ENCODE assay signal across 2 cellular contexts in genomic region chr22:48369789-48370507, GRCh38.
TF ChIP-seq lines count a peak whose summit lies in the region.

No MANE protein-coding gene starts in this region.

TF ChIP-seq in A549, 52 proteins besides CTCF, POLR2A, EP300 and RAD21 (continued from another document):
- TF ChIP-seq BCL3 (IDR thresholded peaks at IDR 0.05) = peak; percentile 87
- TF ChIP-seq PBX3 (IDR thresholded peaks at IDR 0.05) = peak; percentile 71; the same call in 1 of the 2 replicates
- no peak for TF ChIP-seq MYC (IDR thresholded peaks at IDR 0.05; ENCODE audit: borderline replicate concordance, low read length)
- TF ChIP-seq ATOH8 (CRISPR knock-in tag; IDR thresholded peaks at IDR 0.05; ENCODE audit: low read depth) = 0 out of 2 replicates have a peak, but pooled peaks have one; percentile 13
- TF ChIP-seq JUN (IDR thresholded peaks at IDR 0.05) = peak; percentile 86 to 95
- peak; percentile 8 to 68; a peak in 3 of 4 replicates for TF ChIP-seq CEBPB (IDR thresholded peaks at IDR 0.05)
- TF ChIP-seq JUNB (IDR thresholded peaks at IDR 0.05) = peak; percentile 68
- no peak for TF ChIP-seq NFE2L2 (conservative IDR thresholded peaks at IDR 0.05; ENCODE audit: low read length)
- TF ChIP-seq MAX (IDR thresholded peaks at IDR 0.05) = peak; percentile 81
- no peak for TF ChIP-seq PHF8 (IDR thresholded peaks at IDR 0.05; ENCODE audit: borderline replicate concordance, low read depth)
- 0 out of 2 replicates have a peak, but pooled peaks have one; percentile 78 for TF ChIP-seq ZSCAN20 (CRISPR knock-in tag; IDR thresholded peaks at IDR 0.05)
- no peak for TF ChIP-seq ZFP36 (IDR thresholded peaks at IDR 0.05; ENCODE audit: borderline replicate concordance, partially characterized antibody)
- peak; percentile 66 for TF ChIP-seq HOXB13 (CRISPR knock-in tag; IDR thresholded peaks at IDR 0.05; ENCODE audit: low read depth)
- no peak for TF ChIP-seq ZNF302 (CRISPR knock-in tag; IDR thresholded peaks at IDR 0.05)

TF ChIP-seq in HEK293, 187 proteins besides CTCF, POLR2A, EP300 and RAD21 (continued from another document):
- no peak for TF ChIP-seq TSHZ1 (tag by site-specific recombination; IDR thresholded peaks at IDR 0.05; ENCODE audit: borderline replicate concordance)
- peak; percentile 88 for TF ChIP-seq ZFHX2 (tag by site-specific recombination; conservative IDR thresholded peaks at IDR 0.05)
- no peak for TF ChIP-seq ZNF24 (tag by site-specific recombination; IDR thresholded peaks at IDR 0.05)
- no peak for TF ChIP-seq ZNF707 (tag by site-specific recombination; IDR thresholded peaks at IDR 0.05)
- no peak for TF ChIP-seq ZSCAN4 (tag by site-specific recombination; IDR thresholded peaks at IDR 0.05)
- peak; percentile 90 for TF ChIP-seq EGR2 (tag by site-specific recombination; IDR thresholded peaks at IDR 0.05; ENCODE audit: low read depth)
- TF ChIP-seq GLIS1 (tag by site-specific recombination; IDR thresholded peaks at IDR 0.05) = peak; percentile 100
- no peak for TF ChIP-seq PRDM10 (tag by site-specific recombination; IDR thresholded peaks at IDR 0.05)
- TF ChIP-seq ZNF704 (tag by site-specific recombination; IDR thresholded peaks at IDR 0.05) = no peak
- TF ChIP-seq ZNF354C (tag by site-specific recombination; IDR thresholded peaks at IDR 0.05; ENCODE audit: borderline replicate concordance, low read depth) = no peak
- no peak for TF ChIP-seq ZNF639 (tag by site-specific recombination; IDR thresholded peaks at IDR 0.05)
- no peak for TF ChIP-seq ZNF776 (tag by site-specific recombination; IDR thresholded peaks at IDR 0.05; ENCODE audit: borderline replicate concordance)
- no peak for TF ChIP-seq ZNF433 (tag by site-specific recombination; IDR thresholded peaks at IDR 0.05; ENCODE audit: low read depth)
- TF ChIP-seq ZNF274 (IDR thresholded peaks at IDR 0.05; ENCODE audit: low read length) = no peak
- TF ChIP-seq ZNF274 (tag by site-specific recombination; IDR thresholded peaks at IDR 0.05; ENCODE audit: borderline replicate concordance) = no peak
- no peak for TF ChIP-seq ZBTB48 (tag by site-specific recombination; IDR thresholded peaks at IDR 0.05)
- no peak for TF ChIP-seq ZNF76 (tag by site-specific recombination; IDR thresholded peaks at IDR 0.05; ENCODE audit: borderline replicate concordance, low read depth)
- no peak for TF ChIP-seq MZF1 (tag by site-specific recombination; IDR thresholded peaks at IDR 0.05; ENCODE audit: borderline replicate concordance)
- TF ChIP-seq ZNF571 (tag by site-specific recombination; IDR thresholded peaks at IDR 0.05) = no peak
- TF ChIP-seq ZNF366 (tag by site-specific recombination; conservative IDR thresholded peaks at IDR 0.05) = no peak
TF ChIP-seq in HEK293: peak in this region for 5.
